ENCODE assay signal across 13 cellular contexts in genomic region chr20:31565699-31566331, GRCh38. TPM values are rescaled to one million over a fixed set of nuclear protein-coding genes. Genes with fewer than 3 reads are reported as not detected.
DNase-seq lines count a peak whose midpoint lies in the region; ATAC-seq and TF ChIP-seq lines count a peak whose summit lies in the region.
"Had no signal": no experiment of that assay in that cellular context is flagged by ENCODE, and none has a peak within 500 bp of the region (broad histone marks: within the 10 kb centered on the region; RNA-seq: fewer than 3 reads in every experiment).

No MANE protein-coding gene starts in this region.

- no peak overlapping the region for H4K8ac ChIP-seq in mesenchymal stem cell (ENCODE audit: low read length)

- intact Hi-C loops in lower lobe of right lung (cut with DNase I) = no loop called here

- no peak overlapping the region for H3K23ac ChIP-seq in mesenchymal stem cell (ENCODE audit: low read length in 2 of 2)

- no peak for ATAC-seq in lower lobe of right lung
- ATAC-seq: pancreas had no signal

- H2BK120ac ChIP-seq in mesenchymal stem cell (ENCODE audit: low read depth, low read length) = no peak overlapping the region

- H2BK15ac ChIP-seq in mesenchymal stem cell (ENCODE audit: low read depth, poor library complexity, severe bottlenecking) = no peak overlapping the region

- H3K36me3 ChIP-seq in mesenchymal stem cell (ENCODE audit: control insufficient read depth in 1 of 2, insufficient read depth in 2 of 2, low read depth in 1 of 2, low read length in 2 of 2) (peaks cover 81 to 84% of the 10 kb centered on the region in 2 experiments), lower lobe of right lung (peaks cover 87% of the 10 kb centered on the region), suprapubic skin (peaks cover 65% of the 10 kb centered on the region)

- H2AFZ ChIP-seq in mesenchymal stem cell (ENCODE audit: low read depth, low read length) = no peak overlapping the region

- no peak for TF ChIP-seq CTCF in RWPE1 (conservative IDR thresholded peaks at IDR 0.05; ENCODE audit: low read depth)
- no peak for TF ChIP-seq CTCF in lower lobe of right lung (IDR thresholded peaks at IDR 0.05)
- TF ChIP-seq CTCF in suprapubic skin (IDR thresholded peaks at IDR 0.05) = no peak

- TF ChIP-seq POLR2A in suprapubic skin (IDR thresholded peaks at IDR 0.05) = no peak

- POLR2A ChIA-PET in RWPE1 (lab: Yijun Ruan, JAX; ENCODE audit: low non-redundant PET) = interaction anchor here (0.7 to 3.0 kb wide), 7 partner anchors 28 to 46 kb away, joined by 3 to 31 read pairs (median 5); partner anchors contain the start of gene ID1

- peak overlapping the region; percentile 93 for H3K27ac ChIP-seq in RWPE1
- H3K27ac ChIP-seq in mesenchymal stem cell (ENCODE audit: low read length, poor library complexity, severe bottlenecking) = no peak overlapping the region
- H3K27ac ChIP-seq in lower lobe of right lung = no peak overlapping the region
- no peak overlapping the region for H3K27ac ChIP-seq in suprapubic skin
- H3K27ac ChIP-seq: SJSA1 had no signal

- H3K9me3 ChIP-seq in mesenchymal stem cell (ENCODE audit: control insufficient read depth, low read length) (no peaks in the 10 kb centered on the region), lower lobe of right lung (no peaks in the 10 kb centered on the region), suprapubic skin (no peaks in the 10 kb centered on the region)
- H3K9me3 ChIP-seq: pancreas, SJSA1 had no signal

- no peak overlapping the region for H3K4ac ChIP-seq in mesenchymal stem cell (ENCODE audit: low read depth in 1 of 2, low read length in 2 of 2)

- no peak overlapping the region for H3K4me2 ChIP-seq in mesenchymal stem cell (ENCODE audit: low read length, poor library complexity, severe bottlenecking)

- peak overlapping the region; percentile 54 for H2AK5ac ChIP-seq in mesenchymal stem cell (ENCODE audit: low read length, severe bottlenecking)

- peak overlapping the region; percentile 24 for H3K9ac ChIP-seq in mesenchymal stem cell (ENCODE audit: low read length)

- H3K27me3 ChIP-seq in mesenchymal stem cell (ENCODE audit: control insufficient read depth in 1 of 2, insufficient read depth in 1 of 2, low read length in 2 of 2) = no peaks in the 10 kb centered on the region
- no peaks in the 10 kb centered on the region for H3K27me3 ChIP-seq in lower lobe of right lung (ENCODE audit: low read depth)
- no peaks in the 10 kb centered on the region for H3K27me3 ChIP-seq in suprapubic skin
- H3K27me3 ChIP-seq: pancreas, SJSA1 had no signal

- no peak for TF ChIP-seq EP300 in suprapubic skin (IDR thresholded peaks at IDR 0.05)

- 98% methylated on average over 6 of the region's 6 CpGs for WGBS in mesenchymal stem cell
- 90% methylated on average over 5 of the region's 6 CpGs for WGBS in suprapubic skin

- CTCF ChIA-PET in RWPE1 (lab: Yijun Ruan, JAX) = interaction anchor here (0.5 to 20.6 kb wide), 6 partner anchors 9 to 158 kb away, joined by 3 to 656 read pairs (median 8); partner anchors contain the start of gene ID1

- DNase-seq in COR-L47 (lab: John Stamatoyannopoulos, UW) (peak; percentile 41), HT-29 (ENCODE audit: low spot score) (peak; percentile 59), RWPE1 (ENCODE audit: low spot score) (peak; percentile 97), mesenchymal stem cell (no peak), lower lobe of right lung (no peak), suprapubic skin (ENCODE audit: low spot score in 2 of 2) (no peak), NCI-H1694 (lab: John Stamatoyannopoulos, UW) (no peak), DMS 273 (lab: John Stamatoyannopoulos, UW; ENCODE audit: unreplicated experiment) (no peak)
- DNase-seq: Karpas-422, mesendoderm, NCI-H446 treated with DMSO at 0.1 percent for 48 hours, pancreas had no signal

- no peak overlapping the region for H2BK5ac ChIP-seq in mesenchymal stem cell (ENCODE audit: low read depth, low read length, poor library complexity, severe bottlenecking)

- no peak overlapping the region for H2BK12ac ChIP-seq in mesenchymal stem cell (ENCODE audit: low read length in 2 of 2)

- H3K4me3 ChIP-seq in mesenchymal stem cell (ENCODE audit: insufficient read depth in 1 of 2, low read depth in 1 of 2, low read length in 2 of 2) = no peak overlapping the region
- H3K4me3 ChIP-seq in lower lobe of right lung = no peak overlapping the region
- H3K4me3 ChIP-seq in suprapubic skin = no peak overlapping the region
- H3K4me3 ChIP-seq: pancreas, SJSA1 had no signal

- H3K79me1 ChIP-seq in mesenchymal stem cell (replicated peaks; ENCODE audit: low read length, poor library complexity, severe bottlenecking) = peaks cover 25% of the 10 kb centered on the region

- H3K14ac ChIP-seq in mesenchymal stem cell (ENCODE audit: low read length in 2 of 2) = no peak overlapping the region

- H4K91ac ChIP-seq in mesenchymal stem cell (ENCODE audit: low read length) = no peak overlapping the region

- H3K18ac ChIP-seq in mesenchymal stem cell (ENCODE audit: low read depth in 1 of 2, low read length in 2 of 2) = no peak overlapping the region

- H3K4me1 ChIP-seq in mesenchymal stem cell (ENCODE audit: control insufficient read depth, insufficient read depth, low read depth, low read length) = peaks cover 56% of the 10 kb centered on the region
- H3K4me1 ChIP-seq in lower lobe of right lung = peaks cover 40% of the 10 kb centered on the region
- H3K4me1 ChIP-seq in suprapubic skin = peaks cover 76% of the 10 kb centered on the region
- H3K4me1 ChIP-seq: pancreas had no signal

RNA-seq across cellular contexts. Expression of gene ID1, which starts 39.3 kb away (rescaled TPM):
- total RNA-seq in HT-29 (2014; rRNA removed; shearing (Covaris generic)) = 1,531 and 1,848 TPM in 2 replicates
- polyA plus RNA-seq in mesenchymal stem cell (2013, experiment 1 of 2) = 260 TPM
- polyA plus RNA-seq in mesenchymal stem cell (2013, experiment 2 of 2) = 254 TPM
- total RNA-seq in lower lobe of right lung (196 TPM), suprapubic skin (100 to 1,000 TPM; 335 to 766 (median 507) TPM)

RNA-seq across cellular contexts. Expression of gene HM13, which starts 51.6 kb away (rescaled TPM):
- total RNA-seq in HT-29 (2014; rRNA removed; shearing (Covaris generic)) = 107 and 115 TPM in 2 replicates
- 291 TPM for polyA plus RNA-seq in mesenchymal stem cell (2013, experiment 1 of 2)
- 287 TPM for polyA plus RNA-seq in mesenchymal stem cell (2013, experiment 2 of 2)
- total RNA-seq in lower lobe of right lung (134 TPM), suprapubic skin (10 to 100 TPM; 44.3 to 59.7 (median 54.4) TPM)

Comparison
In these comparisons a context has a peak if more than half of its experiments do, and no peak if none do; other contexts are left out.
1. DNase-seq: peak in COR-L47 (single experiment), HT-29 (single experiment) and RWPE1 (single experiment); none in mesenchymal stem cell (single experiment), lower lobe of right lung (single experiment), suprapubic skin (0 of 2), NCI-H1694 (single experiment) and DMS 273 (single experiment).